In the genomic region with DNA sequence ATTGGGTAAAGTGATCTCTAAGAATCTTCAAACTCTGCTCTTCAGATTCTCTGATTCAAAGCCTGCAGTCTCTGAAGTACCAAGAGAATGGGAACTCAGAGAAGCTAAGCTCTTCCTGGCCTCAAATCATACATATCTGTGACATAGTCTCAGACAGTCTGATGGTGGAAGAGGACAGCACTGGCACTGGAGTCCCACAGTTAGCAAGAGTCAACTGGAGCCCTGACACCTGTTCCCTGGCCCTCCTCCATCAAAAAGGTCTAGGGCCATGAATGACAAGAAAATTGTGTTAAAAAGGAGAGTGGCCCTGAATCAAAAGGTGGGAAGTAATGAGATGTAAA, we compare ENCODE assay signal across 9 cellular contexts. TPM values are rescaled to one million over a fixed set of nuclear protein-coding genes. Genes with fewer than 3 reads are reported as not detected.
DNase-seq lines count a peak whose midpoint lies in the region; ATAC-seq and TF ChIP-seq lines count a peak whose summit lies in the region.
"Had no signal": no experiment of that assay in that cellular context is flagged by ENCODE, and none has a peak within 500 bp of the region (broad histone marks: within the 10 kb centered on the region; RNA-seq: fewer than 3 reads in every experiment).

No MANE protein-coding gene starts in this region.

- intact Hi-C loops in heart left ventricle (cut with DNase I) (no loop called here), gastrocnemius medialis (cut with DNase I; ENCODE audit: low total_unique reads) (no loop called here)

- peaks cover 0 to 16% (median 0%) of the 10 kb centered on the region in 12 donors for H3K4me1 ChIP-seq in heart left ventricle
- no peaks in the 10 kb centered on the region for H3K4me1 ChIP-seq in gastrocnemius medialis

- in situ Hi-C loops in gastrocnemius medialis (cut with MboI; ENCODE audit: low sequenced_read_pairs in 4 of 4), result no loop called here

- TF ChIP-seq POLR2A in heart left ventricle (IDR thresholded peaks at IDR 0.05), result no peak
- no peak for TF ChIP-seq POLR2A in gastrocnemius medialis (IDR thresholded peaks at IDR 0.05)

- ATAC-seq in GM18511 (IDR thresholded peaks at IDR 0.05; ENCODE audit: unreplicated experiment) (peak; percentile 35), GM21717 (IDR thresholded peaks at IDR 0.05; ENCODE audit: unreplicated experiment) (peak; percentile 25), HG03565 (IDR thresholded peaks at IDR 0.05; ENCODE audit: unreplicated experiment) (peak; percentile 17), heart left ventricle (no peak), gastrocnemius medialis (no peak)

- H3K36me3 ChIP-seq in heart left ventricle (no peaks in the 10 kb centered on the region), gastrocnemius medialis (no peaks in the 10 kb centered on the region)

- TF ChIP-seq CTCF in heart left ventricle (IDR thresholded peaks at IDR 0.05) (no peak), gastrocnemius medialis (IDR thresholded peaks at IDR 0.05 in 4 of 5, conservative IDR thresholded peaks at IDR 0.05 in 1 of 5) (no peak)

- H3K9me3 ChIP-seq in heart left ventricle, result no peaks in the 10 kb centered on the region
- H3K9me3 ChIP-seq in gastrocnemius medialis, result no peaks in the 10 kb centered on the region

- H3K4me3 ChIP-seq in heart left ventricle (no peak overlapping the region), gastrocnemius medialis (no peak overlapping the region)

- H3K27me3 ChIP-seq in heart left ventricle (peaks cover 0 to 68% (median 21%) of the 10 kb centered on the region in 9 donors), gastrocnemius medialis (no peaks in the 10 kb centered on the region)

- peak; percentile 20 for DNase-seq in germinal center (ENCODE audit: low spot score)
- DNase-seq in NCI-H2107 treated with DMSO at 0.1 percent for 48 hours (lab: John Stamatoyannopoulos, UW; ENCODE audit: unreplicated experiment), result no peak
- no peak for DNase-seq in heart left ventricle
- DNase-seq in gastrocnemius medialis, result no peak
- no peak for DNase-seq in iPS-NIHi7 (ENCODE audit: extremely low spot score)
- DNase-seq: NCI-H446 had no signal

- H3K27ac ChIP-seq in heart left ventricle, result peak overlapping the region in 2 of 12 donors; percentile 22 to 89
- H3K27ac ChIP-seq in gastrocnemius medialis, result no peak overlapping the region

RNA-seq across cellular contexts. Expression of gene PRSS2, which starts 37.7 kb away (rescaled TPM):
- total RNA-seq in heart left ventricle, result 1 to 10 TPM in 5 of 9 donors, not detected in 4; 2.2 to 8.4 (median 6.1) TPM
- polyA plus RNA-seq in heart left ventricle, result 1 to 10 TPM in 1 of 2 donors, not detected in 1; 1.0 TPM
- total RNA-seq in gastrocnemius medialis, result not detected

RNA-seq across cellular contexts. Expression of gene EPHB6, which starts 46.4 kb away (rescaled TPM):
- total RNA-seq in heart left ventricle (10 to 100 TPM in 1 of 9 donors, 1 to 10 TPM in 8; 1.5 to 20.3 (median 3.3) TPM), gastrocnemius medialis (1 to 10 TPM; 2.0 to 8.9 (median 2.8) TPM)
- 1 to 10 TPM; 1.6 to 4.2 TPM for polyA plus RNA-seq in heart left ventricle

RNA-seq across cellular contexts. Expression of gene PRSS1, which starts 59.2 kb away (rescaled TPM):
- 1 to 10 TPM in 5 of 9 donors, not detected in 4; 2.6 to 4.3 (median 3.2) TPM for total RNA-seq in heart left ventricle
- 1 to 10 TPM in 1 of 2 donors, not detected in 1; 1.3 TPM for polyA plus RNA-seq in heart left ventricle
- not detected for total RNA-seq in gastrocnemius medialis

Comparison
In these comparisons a context has a peak if more than half of its experiments do, and no peak if none do; other contexts are left out.
1. ATAC-seq: peak in GM18511 (single experiment), GM21717 (single experiment) and HG03565 (single experiment); none in heart left ventricle (0 of 4) and gastrocnemius medialis (0 of 2).